Comparison of ENCODE assay signal across 15 cellular contexts in the genomic region with DNA sequence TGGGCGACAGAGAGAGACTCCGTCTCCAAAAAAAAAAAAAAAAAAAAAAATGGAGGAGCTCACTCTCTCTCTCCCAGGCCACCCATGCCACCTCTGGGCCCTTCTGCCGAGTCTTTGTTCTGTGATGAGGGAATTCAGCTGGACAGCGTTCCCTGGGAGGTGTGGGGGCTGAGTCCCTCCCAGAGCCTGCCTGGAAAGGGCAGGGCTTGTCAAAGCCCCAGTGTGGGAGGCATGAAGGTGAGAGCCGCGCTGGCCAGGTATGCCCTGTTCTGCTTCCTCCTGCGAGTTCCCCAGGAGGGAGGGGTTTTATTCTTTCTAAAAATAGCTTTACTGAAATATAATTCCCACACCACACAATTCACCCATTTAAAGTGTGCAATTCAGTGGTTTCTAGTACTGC.
DNase-seq lines count a peak whose midpoint lies in the region; ATAC-seq and TF ChIP-seq lines count a peak whose summit lies in the region.
"Had no signal": no experiment of that assay in that cellular context is flagged by ENCODE, and none has a peak within 500 bp of the region (broad histone marks: within the 10 kb centered on the region; RNA-seq: fewer than 3 reads in every experiment).

No MANE protein-coding gene starts in this region.

- intact Hi-C loops in body of pancreas (cut with DNase I) (no loop called here), mucosa of descending colon (cut with DNase I, micrococcal nuclease) (no loop called here)

- H3K4me3 Mint-ChIP-seq in type B pancreatic cell = peak overlapping the region; percentile 8
- H3K4me3 Mint-ChIP-seq: H9 had no signal

- H3K36me3 ChIP-seq in body of pancreas (replicated peaks in 1 of 2; ENCODE audit: insufficient read depth in 1 of 2, low read depth in 2 of 2) (no peaks in the 10 kb centered on the region), mucosa of descending colon (ENCODE audit: low read depth) (no peaks in the 10 kb centered on the region), SJCRH30 (no peaks in the 10 kb centered on the region)
- H3K36me3 ChIP-seq: BE2C had no signal

- no peaks in the 10 kb centered on the region for H3K9me3 ChIP-seq in body of pancreas
- no peaks in the 10 kb centered on the region for H3K9me3 ChIP-seq in mucosa of descending colon
- no peaks in the 10 kb centered on the region for H3K9me3 ChIP-seq in SJCRH30 (replicated peaks)
- H3K9me3 ChIP-seq: BE2C had no signal

- H3K4me1 ChIP-seq in body of pancreas = no peaks in the 10 kb centered on the region
- peaks cover 2% of the 10 kb centered on the region for H3K4me1 ChIP-seq in mucosa of descending colon (ENCODE audit: low read depth)
- no peaks in the 10 kb centered on the region for H3K4me1 ChIP-seq in SJCRH30

- H3K27ac ChIP-seq in body of pancreas (peak overlapping the region in 2 of 4 donors; percentile 21 to 68), SJCRH30 (no peak overlapping the region)
- H3K27ac ChIP-seq: C4-2B had no signal

- H3K36me3 Mint-ChIP-seq in type B pancreatic cell = no peaks in the 10 kb centered on the region
- H3K36me3 Mint-ChIP-seq: CD4-positive, alpha-beta memory T cell had no signal

- peak; percentile 75 for ATAC-seq in body of pancreas
- ATAC-seq in mucosa of descending colon = peak; percentile 82
- ATAC-seq in GM21619 (IDR thresholded peaks at IDR 0.05; ENCODE audit: unreplicated experiment) = no peak
- ATAC-seq: GM12878 had no signal

- peak overlapping the region; percentile 68 for H3K27ac Mint-ChIP-seq in type B pancreatic cell
- H3K27ac Mint-ChIP-seq: CD4-positive, alpha-beta memory T cell; H9 had no signal

- no peaks in the 10 kb centered on the region for H3K27me3 Mint-ChIP-seq in type B pancreatic cell

- TF ChIP-seq CTCF in body of pancreas (IDR thresholded peaks at IDR 0.05) (no peak), mucosa of descending colon (IDR thresholded peaks at IDR 0.05) (no peak), type B pancreatic cell (conservative IDR thresholded peaks at IDR 0.05) (no peak)

- no peaks in the 10 kb centered on the region for H3K27me3 ChIP-seq in body of pancreas
- no peaks in the 10 kb centered on the region for H3K27me3 ChIP-seq in SJCRH30
- H3K27me3 ChIP-seq: BE2C had no signal

- DNase-seq in NCI-H2029 treated with DMSO at 0.1 percent for 48 hours (lab: John Stamatoyannopoulos, UW) (peak; percentile 28), body of pancreas (peak in 3 of 4 donors; percentile 43 to 60 (median 45)), mucosa of descending colon (peak in 1 of 3 donors; percentile 55), type B pancreatic cell (ENCODE audit: extremely low spot score, unreplicated experiment) (no peak), NCI-H345 (lab: John Stamatoyannopoulos, UW) (no peak), AML-193 (lab: John Stamatoyannopoulos, UW) (no peak), SJCRH30 (no peak)
- DNase-seq: BE2C; CD4-positive, alpha-beta memory T cell; DMS79; GOT3; H9 had no signal

- no peaks in the 10 kb centered on the region for H3K9me3 Mint-ChIP-seq in type B pancreatic cell

- H3K4me3 ChIP-seq in body of pancreas (no peak overlapping the region), mucosa of descending colon (no peak overlapping the region), SJCRH30 (no peak overlapping the region)
- H3K4me3 ChIP-seq: GM12878 had no signal

- peak in 2 of 3 donors; percentile 32 to 53 for TF ChIP-seq POLR2A in body of pancreas (IDR thresholded peaks at IDR 0.05)

- WGBS in body of pancreas, 2 donors = 58 to 63% methylated on average over 7 of the region's 7 CpGs

- peaks cover 10% of the 10 kb centered on the region for H3K4me1 Mint-ChIP-seq in type B pancreatic cell (ENCODE audit: unreplicated experiment)
- H3K4me1 Mint-ChIP-seq: H9 had no signal

Comparison
In these comparisons a context has a peak if more than half of its experiments do, and no peak if none do; other contexts are left out.
1. DNase-seq: peak in NCI-H2029 treated with DMSO at 0.1 percent for 48 hours (single experiment) and body of pancreas (3 of 4); none in type B pancreatic cell (single experiment), NCI-H345 (single experiment), AML-193 (0 of 2) and SJCRH30 (0 of 2).